ENCODE assay signal across 17 cellular contexts in genomic region chr16:2282866-2283555, GRCh38.
"Had no signal": no experiment of that assay in that cellular context is flagged by ENCODE, and none has a peak within 500 bp of the region (broad histone marks: within the 10 kb centered on the region; RNA-seq: fewer than 3 reads in every experiment).

No MANE protein-coding gene starts in this region.

- H3K4me1 ChIP-seq: prostate gland, right atrium auricular region, tibial artery had no signal

- H3K36me3 ChIP-seq: cardiac muscle cell, prostate gland had no signal

- ATAC-seq: activated CD4-positive, alpha-beta T cell treated with anti-CD3 and anti-CD28 coated beads for 36 hours; effector memory CD8-positive, alpha-beta T cell; left lobe of liver had no signal

- H3K27ac ChIP-seq: cardiac muscle cell, epithelial cell of prostate, prostate gland, right atrium auricular region, tibial artery had no signal

- H3K4me3 ChIP-seq: cardiac muscle cell, prostate gland, right atrium auricular region, tibial artery had no signal

- DNase-seq: activated CD4-positive, alpha-beta memory T cell treated with anti-CD3 and anti-CD28 coated beads for 36 hours; activated CD4-positive, alpha-beta T cell treated with anti-CD3 and anti-CD28 coated beads for 36 hours; activated naive CD4-positive, alpha-beta T cell; activated naive CD8-positive, alpha-beta T cell treated with anti-CD3 and anti-CD28 coated beads for 36 hours; activated T-cell treated with anti-CD3 and anti-CD28 coated beads for 4 hours; amniotic stem cell; effector memory CD8-positive, alpha-beta T cell; foreskin fibroblast; stimulated activated CD4-positive, alpha-beta T cell treated with anti-CD3 and anti-CD28 coated beads, Interleukin-12 subunit alpha, Interleukin-12 subunit beta, amount 100 ng/mL, for 4 hours; stimulated activated CD4-positive, alpha-beta T cell treated with anti-CD3 and anti-CD28 coated beads, Interleukin-2, amount 100 ng/mL, for 24 hours; stimulated activated naive CD4-positive, alpha-beta T cell treated with Interleukin-2 at 50 U/mL for 16 hours; tibial artery had no signal

- H3K9me3 ChIP-seq: prostate gland, right atrium auricular region, tibial artery had no signal

- H3K27me3 ChIP-seq: cardiac muscle cell, right atrium auricular region, tibial artery had no signal
